ENCODE assay signal across 15 cellular contexts in the genomic region with DNA sequence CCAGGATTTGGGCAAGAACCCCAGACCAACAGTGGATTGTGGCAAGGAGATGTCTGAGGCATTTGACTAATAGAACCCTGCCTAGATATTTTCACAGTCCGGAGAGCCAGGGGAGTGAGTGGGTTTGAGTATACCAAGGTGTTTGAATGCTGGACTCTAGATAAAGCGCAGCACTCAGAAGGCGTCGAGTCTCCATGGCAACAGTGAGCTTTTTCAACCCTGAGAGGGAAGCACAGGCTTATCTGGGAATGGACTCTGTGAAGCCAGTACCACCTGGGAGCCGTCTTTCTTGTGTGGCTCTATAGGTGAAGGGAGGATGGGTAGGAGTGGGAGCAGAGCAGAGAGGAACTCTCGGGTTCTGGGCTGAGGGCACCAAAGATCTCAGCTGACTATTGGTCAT.
A peak's percentile ranks its signal among the peaks of the same experiment; 100 is the strongest.
DNase-seq lines count a peak whose midpoint lies in the region; ATAC-seq and TF ChIP-seq lines count a peak whose summit lies in the region.
"Had no signal": no experiment of that assay in that cellular context is flagged by ENCODE, and none has a peak within 500 bp of the region (broad histone marks: within the 10 kb centered on the region; RNA-seq: fewer than 3 reads in every experiment).

No MANE protein-coding gene starts in this region.

- POLR2A ChIA-PET in activated CD8-positive, alpha-beta T cell treated with anti-CD3 and anti-CD28 coated beads, Interleukin-2, amount 10 ng/mL, durations not matched to agents 7 days and 5 days (lab: Charles Lee), result no interaction called here

- H3K4me1 ChIP-seq in neuronal stem cell (ENCODE audit: control insufficient read depth in 2 of 2, insufficient read depth in 1 of 2, low read depth in 1 of 2, low read length in 2 of 2), result peaks cover 0 to 13% of the 10 kb centered on the region in 2 donors
- H3K4me1 ChIP-seq: Caco-2 had no signal

- H3K4me3 ChIP-seq in neuronal stem cell (ENCODE audit: low read length in 2 of 2), result no peak overlapping the region
- H3K4me3 ChIP-seq: GM23338 had no signal

- H3K27ac ChIP-seq in neuronal stem cell (replicated peaks; ENCODE audit: low read length), result no peak overlapping the region

- H2BK120ac ChIP-seq in neuronal stem cell (ENCODE audit: low read depth, low read length), result no peak overlapping the region

- H3K9me3 ChIP-seq in neuronal stem cell (replicated peaks in 1 of 2; ENCODE audit: control insufficient read depth in 2 of 2, insufficient read depth in 1 of 2, low read depth in 1 of 2, low read length in 2 of 2), result peaks cover 0 to 5% of the 10 kb centered on the region in 2 donors
- H3K9me3 ChIP-seq: Caco-2 had no signal

- no peak overlapping the region for H3K4me2 ChIP-seq in neuronal stem cell (ENCODE audit: insufficient read depth, low read length, poor library complexity, severe bottlenecking)
- H3K4me2 ChIP-seq: GM23338 had no signal

- H3K27ac Mint-ChIP-seq in activated CD8-positive, alpha-beta T cell treated with anti-CD3 and anti-CD28 coated beads, Interleukin-2, amount 10 ng/mL, durations not matched to agents 7 days and 5 days, result no peak overlapping the region
- no peak overlapping the region for H3K27ac Mint-ChIP-seq in HFFc6
- H3K27ac Mint-ChIP-seq: CD8-positive, alpha-beta T cell; GM23338; H9 had no signal

- no peak for TF ChIP-seq CTCF in HFFc6 (IDR thresholded peaks at IDR 0.05)

- WGBS in neuronal stem cell (ENCODE audit: extremely low coverage in 2 of 2, insufficient read length in 2 of 2, insufficient replicate concordance in 1 of 2), 2 donors, result no CpG with 5 or more reads among the region's 6 CpGs

- no peak overlapping the region for H4K91ac ChIP-seq in neuronal stem cell (ENCODE audit: low read depth, low read length, poor library complexity)

- no peak overlapping the region for H3K18ac ChIP-seq in neuronal stem cell (ENCODE audit: low read length)

- no peak overlapping the region for H2BK12ac ChIP-seq in neuronal stem cell (ENCODE audit: low read length)

- no peaks in the 10 kb centered on the region for H3K36me3 Mint-ChIP-seq in activated CD8-positive, alpha-beta T cell treated with anti-CD3 and anti-CD28 coated beads, Interleukin-2, amount 10 ng/mL, durations not matched to agents 7 days and 5 days (ENCODE audit: low read depth)
- peaks cover 14% of the 10 kb centered on the region for H3K36me3 Mint-ChIP-seq in HFFc6 (ENCODE audit: low read depth)
- H3K36me3 Mint-ChIP-seq: CD8-positive, alpha-beta T cell had no signal

- H3K79me1 ChIP-seq in neuronal stem cell (ENCODE audit: low read depth, low read length), result no peaks in the 10 kb centered on the region

- H2BK5ac ChIP-seq in neuronal stem cell (ENCODE audit: low read length), result no peak overlapping the region

- no peak overlapping the region for H3K4ac ChIP-seq in neuronal stem cell (ENCODE audit: low read length)

- no peak overlapping the region for H2AFZ ChIP-seq in neuronal stem cell (ENCODE audit: low read length)
- H2AFZ ChIP-seq: GM23338 had no signal

- H3K4me1 Mint-ChIP-seq in activated CD8-positive, alpha-beta T cell treated with anti-CD3 and anti-CD28 coated beads, Interleukin-2, amount 10 ng/mL, durations not matched to agents 7 days and 5 days (ENCODE audit: low read depth), result no peaks in the 10 kb centered on the region
- no peaks in the 10 kb centered on the region for H3K4me1 Mint-ChIP-seq in HFFc6 (ENCODE audit: low read depth)
- H3K4me1 Mint-ChIP-seq: GM23338 had no signal

- no peaks in the 10 kb centered on the region for H3K27me3 ChIP-seq in neuronal stem cell (ENCODE audit: control insufficient read depth in 3 of 3, insufficient read depth in 3 of 3, low read depth in 1 of 3, low read length in 3 of 3)

- no peaks in the 10 kb centered on the region for H3K9me3 Mint-ChIP-seq in activated CD8-positive, alpha-beta T cell treated with anti-CD3 and anti-CD28 coated beads, Interleukin-2, amount 10 ng/mL, durations not matched to agents 7 days and 5 days (ENCODE audit: insufficient read depth)
- peaks cover 82% of the 10 kb centered on the region for H3K9me3 Mint-ChIP-seq in HFFc6

- ATAC-seq in activated CD8-positive, alpha-beta T cell treated with anti-CD3 and anti-CD28 coated beads, Interleukin-2, amount 10 ng/mL, durations not matched to agents 7 days and 5 days, result no peak
- ATAC-seq: CD8-positive, alpha-beta T cell; GM23338; HCT116 had no signal

- H2AK5ac ChIP-seq in neuronal stem cell (ENCODE audit: low read depth, low read length), result no peak overlapping the region

- CTCF ChIA-PET in activated CD8-positive, alpha-beta T cell treated with anti-CD3 and anti-CD28 coated beads, Interleukin-2, amount 10 ng/mL, durations not matched to agents 7 days and 5 days (lab: Charles Lee), result no interaction called here

- DNase-seq in NCI-H748 (lab: John Stamatoyannopoulos, UW; ENCODE audit: unreplicated experiment) (peak; percentile 18), NCI-H748 treated with DMSO at 0.1 percent for 48 hours (lab: John Stamatoyannopoulos, UW) (no peak), left kidney (ENCODE audit: low read depth, low spot score) (peak; percentile 55), neuronal stem cell (ENCODE audit: low spot score) (peak; percentile 26), HFFc6 (no peak)
- no peak for DNase-seq in activated CD8-positive, alpha-beta T cell treated with anti-CD3 and anti-CD28 coated beads, Interleukin-2, amount 10 ng/mL, durations not matched to agents 7 days and 5 days
- DNase-seq: C1 segment of cervical spinal cord; Caco-2; CD8-positive, alpha-beta T cell; DMS53; DMS79 treated with DMSO at 0.1 percent for 48 hours; GF-D8; H9 had no signal

- no peaks in the 10 kb centered on the region for H3K36me3 ChIP-seq in neuronal stem cell (replicated peaks in 1 of 2; ENCODE audit: control insufficient read depth in 2 of 2, insufficient read depth in 2 of 2, low read length in 2 of 2)

- no peak overlapping the region for H3K9ac ChIP-seq in neuronal stem cell (ENCODE audit: low read depth, low read length, poor library complexity)

- no peak overlapping the region for H3K14ac ChIP-seq in neuronal stem cell (ENCODE audit: low read length)

- no peak overlapping the region for H2BK15ac ChIP-seq in neuronal stem cell (ENCODE audit: low read length)

- no peak overlapping the region for H4K8ac ChIP-seq in neuronal stem cell (ENCODE audit: low read depth, low read length)

- H3K27me3 Mint-ChIP-seq in activated CD8-positive, alpha-beta T cell treated with anti-CD3 and anti-CD28 coated beads, Interleukin-2, amount 10 ng/mL, durations not matched to agents 7 days and 5 days (ENCODE audit: low read depth), result no peaks in the 10 kb centered on the region
- H3K27me3 Mint-ChIP-seq in HFFc6 (ENCODE audit: insufficient read depth), result no peaks in the 10 kb centered on the region; the same call in 1 of the 2 replicates

- no peak overlapping the region for H3K4me3 Mint-ChIP-seq in activated CD8-positive, alpha-beta T cell treated with anti-CD3 and anti-CD28 coated beads, Interleukin-2, amount 10 ng/mL, durations not matched to agents 7 days and 5 days
- H3K4me3 Mint-ChIP-seq in HFFc6, result no peak overlapping the region
- H3K4me3 Mint-ChIP-seq: CD8-positive, alpha-beta T cell; GM23338; H9 had no signal

- H3K23ac ChIP-seq in neuronal stem cell (ENCODE audit: low read depth, low read length, poor library complexity), result no peak overlapping the region

Comparison
In these comparisons a context has a peak if more than half of its experiments do, and no peak if none do; other contexts are left out.
1. DNase-seq: peak in NCI-H748 (single experiment), left kidney (single experiment) and neuronal stem cell (single experiment); none in NCI-H748 treated with DMSO at 0.1 percent for 48 hours (single experiment), activated CD8-positive, alpha-beta T cell treated with anti-CD3 and anti-CD28 coated beads, Interleukin-2, amount 10 ng/mL, durations not matched to agents 7 days and 5 days (single experiment) and HFFc6 (single experiment).